Comparison of ENCODE assay signal across 14 cellular contexts in the genomic region with DNA sequence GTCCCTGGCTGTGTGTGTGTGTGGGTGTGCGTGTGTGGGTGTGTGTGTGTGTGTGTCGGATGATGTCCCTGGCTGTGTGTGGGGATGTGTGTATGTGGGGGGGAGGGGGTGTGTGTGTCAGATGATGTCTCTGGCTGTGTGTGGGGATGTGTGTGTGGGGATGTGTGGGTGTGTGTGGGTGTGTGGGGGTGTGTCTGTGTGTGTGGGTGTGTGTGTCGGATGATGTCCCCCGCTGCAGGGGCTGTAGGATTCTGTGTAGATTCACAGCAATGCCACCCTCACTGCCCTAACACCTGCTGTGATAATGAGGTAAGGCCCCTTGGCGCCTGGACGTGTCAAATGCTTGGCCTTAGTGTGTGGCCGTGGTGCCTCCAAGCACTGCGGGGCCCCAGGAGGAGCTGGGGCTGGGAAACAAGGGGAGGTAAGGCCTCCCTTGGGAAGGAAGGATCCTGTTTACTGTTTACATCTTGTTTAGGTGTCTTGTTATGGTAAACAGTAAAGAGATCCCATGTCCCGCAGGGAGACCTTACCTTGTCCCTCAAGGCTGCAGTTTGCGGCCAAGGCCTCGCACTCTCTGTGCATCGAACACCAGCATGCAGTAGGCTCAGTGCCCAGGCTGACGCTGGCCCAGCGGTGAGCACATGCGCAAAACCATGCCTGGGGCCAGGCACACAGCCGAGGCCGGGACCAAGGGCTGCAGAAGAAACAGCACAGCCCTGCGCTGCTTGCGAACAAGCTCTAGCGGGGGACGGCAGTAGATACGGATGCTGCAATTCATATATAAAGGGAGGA. TPM values are rescaled to one million over a fixed set of nuclear protein-coding genes. Genes with fewer than 3 reads are reported as not detected.
A peak's percentile ranks its signal among the peaks of the same experiment; 100 is the strongest.
DNase-seq lines count a peak whose midpoint lies in the region; ATAC-seq, FAIRE-seq and TF ChIP-seq lines count a peak whose summit lies in the region.
"Had no signal": no experiment of that assay in that cellular context is flagged by ENCODE, and none has a peak within 500 bp of the region (broad histone marks: within the 10 kb centered on the region; RNA-seq: fewer than 3 reads in every experiment).

No MANE protein-coding gene starts in this region.

- H3K4me3 ChIP-seq in osteoblast (ENCODE audit: insufficient read depth, low read length), result no peak overlapping the region
- H3K4me3 ChIP-seq: pancreas had no signal

- no peaks in the 10 kb centered on the region for H3K9me3 Mint-ChIP-seq in activated CD4-positive, alpha-beta memory T cell treated with anti-CD3 and anti-CD28 coated beads, Interleukin-2, amount 10 ng/mL, durations not matched to agents 7 days and 5 days
- no peaks in the 10 kb centered on the region for H3K9me3 Mint-ChIP-seq in activated CD4-positive, alpha-beta memory T cell treated with anti-CD3 and anti-CD28 coated beads for 36 hours
- H3K9me3 Mint-ChIP-seq in brain, result peaks cover 0 to 22% (median 8%) of the 10 kb centered on the region in 5 experiments
- H3K9me3 Mint-ChIP-seq: activated naive CD4-positive, alpha-beta T cell treated with anti-CD3 and anti-CD28 coated beads, Interleukin-2, amount 50 U/mL, for 24 hours had no signal

- H3K4me2 ChIP-seq in osteoblast (ENCODE audit: insufficient read depth, low read length), result no peak overlapping the region

- no peak overlapping the region for H2AFZ ChIP-seq in osteoblast (ENCODE audit: low read length)

- intact Hi-C loops in activated CD4-positive, alpha-beta memory T cell treated with anti-CD3 and anti-CD28 coated beads for 36 hours (cut with micrococcal nuclease), result no loop called here

- H3K36me3 ChIP-seq in osteoblast (ENCODE audit: insufficient read depth, low read length), result peaks cover 30% of the 10 kb centered on the region
- H3K36me3 ChIP-seq: pancreas had no signal

- H3K79me2 ChIP-seq in osteoblast (ENCODE audit: insufficient read depth, low read length), result peaks cover 91% of the 10 kb centered on the region

- peak overlapping the region; percentile 45 for H3K27ac Mint-ChIP-seq in activated CD4-positive, alpha-beta memory T cell treated with anti-CD3 and anti-CD28 coated beads, Interleukin-2, amount 10 ng/mL, durations not matched to agents 7 days and 5 days
- H3K27ac Mint-ChIP-seq in activated CD4-positive, alpha-beta memory T cell treated with anti-CD3 and anti-CD28 coated beads for 36 hours, result no peak overlapping the region
- peak overlapping the region in 3 of 5 experiments; percentile 72 to 81 (median 75) for H3K27ac Mint-ChIP-seq in brain

- CTCF ChIA-PET in activated CD4-positive, alpha-beta memory T cell treated with anti-CD3 and anti-CD28 coated beads, Interleukin-2, amount 10 ng/mL, durations not matched to agents 7 days and 5 days (lab: Charles Lee), result interaction anchor here (1.1 to 1.4 kb wide), 2 partner anchors 10 to 29 kb away, joined by 3 read pairs; no protein-coding TSS in a partner anchor
- CTCF ChIA-PET in activated CD4-positive, alpha-beta memory T cell treated with anti-CD3 and anti-CD28 coated beads for 36 hours (lab: Charles Lee), result interaction anchor here (0.9 to 1.1 kb wide), 2 partner anchors 18 to 29 kb away, joined by 3 read pairs; no protein-coding TSS in a partner anchor

- peaks cover 14% of the 10 kb centered on the region for H3K4me1 ChIP-seq in osteoblast (ENCODE audit: insufficient read depth, low read length)
- H3K4me1 ChIP-seq: pancreas had no signal

- peak; percentile 98 for FAIRE-seq in HTR-8/SVneo (lab: Jason Lieb, UNC)
- FAIRE-seq: pancreas had no signal

- H3K36me3 Mint-ChIP-seq in activated CD4-positive, alpha-beta memory T cell treated with anti-CD3 and anti-CD28 coated beads, Interleukin-2, amount 10 ng/mL, durations not matched to agents 7 days and 5 days (ENCODE audit: low read depth), result peaks cover 32% of the 10 kb centered on the region
- peaks cover 5% of the 10 kb centered on the region for H3K36me3 Mint-ChIP-seq in activated CD4-positive, alpha-beta memory T cell treated with anti-CD3 and anti-CD28 coated beads for 36 hours
- H3K36me3 Mint-ChIP-seq in brain, result no peaks in the 10 kb centered on the region

- peak overlapping the region; percentile 58 for H3K27ac ChIP-seq in osteoblast (ENCODE audit: low read depth, low read length)
- H3K27ac ChIP-seq: epithelial cell of prostate, pancreas had no signal

- no peaks in the 10 kb centered on the region for H3K27me3 Mint-ChIP-seq in activated CD4-positive, alpha-beta memory T cell treated with anti-CD3 and anti-CD28 coated beads, Interleukin-2, amount 10 ng/mL, durations not matched to agents 7 days and 5 days
- H3K27me3 Mint-ChIP-seq in activated CD4-positive, alpha-beta memory T cell treated with anti-CD3 and anti-CD28 coated beads for 36 hours, result peaks cover 31% of the 10 kb centered on the region
- H3K27me3 Mint-ChIP-seq in brain, result peaks cover 30% of the 10 kb centered on the region

- H3K9me3 ChIP-seq in osteoblast (ENCODE audit: low read depth, low read length), result no peaks in the 10 kb centered on the region
- H3K9me3 ChIP-seq: pancreas had no signal

- peaks cover 49% of the 10 kb centered on the region for H3K4me1 Mint-ChIP-seq in activated CD4-positive, alpha-beta memory T cell treated with anti-CD3 and anti-CD28 coated beads, Interleukin-2, amount 10 ng/mL, durations not matched to agents 7 days and 5 days
- peaks cover 21% of the 10 kb centered on the region for H3K4me1 Mint-ChIP-seq in activated CD4-positive, alpha-beta memory T cell treated with anti-CD3 and anti-CD28 coated beads for 36 hours (ENCODE audit: low read depth)
- H3K4me1 Mint-ChIP-seq in brain, result peaks cover 33% of the 10 kb centered on the region

- no peak for ATAC-seq in GM21619 (IDR thresholded peaks at IDR 0.05; ENCODE audit: unreplicated experiment)
- ATAC-seq in GM18858 (IDR thresholded peaks at IDR 0.05; ENCODE audit: unreplicated experiment), result no peak

- TF ChIP-seq CTCF in brain (conservative IDR thresholded peaks at IDR 0.05) (no peak), osteoblast (IDR thresholded peaks at IDR 0.05; ENCODE audit: extremely low read depth, low read depth, low read length) (no peak)

- H3K27me3 ChIP-seq in osteoblast (ENCODE audit: insufficient read depth, low read length), result no peaks in the 10 kb centered on the region
- H3K27me3 ChIP-seq: pancreas had no signal

- no peak overlapping the region for H3K4me3 Mint-ChIP-seq in activated CD4-positive, alpha-beta memory T cell treated with anti-CD3 and anti-CD28 coated beads, Interleukin-2, amount 10 ng/mL, durations not matched to agents 7 days and 5 days
- no peak overlapping the region for H3K4me3 Mint-ChIP-seq in activated CD4-positive, alpha-beta memory T cell treated with anti-CD3 and anti-CD28 coated beads for 36 hours
- H3K4me3 Mint-ChIP-seq in brain, result no peak overlapping the region

- H4K20me1 ChIP-seq in osteoblast (ENCODE audit: insufficient read depth, low read length), result peaks cover 10% of the 10 kb centered on the region

- POLR2A ChIA-PET in activated CD4-positive, alpha-beta memory T cell treated with anti-CD3 and anti-CD28 coated beads, Interleukin-2, amount 10 ng/mL, durations not matched to agents 7 days and 5 days (lab: Charles Lee), result interaction anchor here (1.0 to 1.9 kb wide), 4 partner anchors 8 to 47 kb away, joined by 3 to 9 read pairs (median 6); no protein-coding TSS in a partner anchor
- POLR2A ChIA-PET in activated CD4-positive, alpha-beta memory T cell treated with anti-CD3 and anti-CD28 coated beads for 36 hours (lab: Charles Lee), result interaction anchor here (0.6 kb wide), 1 partner anchor 12 kb away, joined by 3 read pairs; no protein-coding TSS in a partner anchor

- DNase-seq in activated CD4-positive, alpha-beta memory T cell treated with anti-CD3 and anti-CD28 coated beads, Interleukin-2, amount 10 ng/mL, durations not matched to agents 7 days and 5 days, result no peak
- DNase-seq in activated CD4-positive, alpha-beta memory T cell treated with anti-CD3 and anti-CD28 coated beads for 36 hours, result no peak
- no peak for DNase-seq in HTR-8/SVneo (ENCODE audit: insufficient read length, low spot score)
- DNase-seq in osteoblast (ENCODE audit: insufficient read length, low spot score, missing footprints), result peak; percentile 89
- no peak for DNase-seq in GM19238 (ENCODE audit: insufficient read length, low spot score)
- DNase-seq: activated CD4-positive, alpha-beta T cell treated with anti-CD3 and anti-CD28 coated beads for 1 hour; cerebellar nuclear complex; DMS53; pancreas had no signal

RNA-seq across cellular contexts. Expression of a gene that starts 24.1 kb away (rescaled TPM):
- 10 to 100 TPM; 23.6 to 24.6 TPM for total RNA-seq in activated CD4-positive, alpha-beta memory T cell treated with anti-CD3 and anti-CD28 coated beads, Interleukin-2, amount 10 ng/mL, durations not matched to agents 7 days and 5 days
- total RNA-seq in activated CD4-positive, alpha-beta memory T cell treated with anti-CD3 and anti-CD28 coated beads for 36 hours, result 10 to 100 TPM; 16.7 to 16.8 TPM
- 3.0 TPM for polyA plus RNA-seq in brain (ENCODE audit: insufficient read depth, low read depth, low replicate concordance)
- 52.2 and 54.6 TPM in 2 replicates for total RNA-seq in osteoblast
